ENCODE assay signal across 24 cellular contexts in the genomic region with DNA sequence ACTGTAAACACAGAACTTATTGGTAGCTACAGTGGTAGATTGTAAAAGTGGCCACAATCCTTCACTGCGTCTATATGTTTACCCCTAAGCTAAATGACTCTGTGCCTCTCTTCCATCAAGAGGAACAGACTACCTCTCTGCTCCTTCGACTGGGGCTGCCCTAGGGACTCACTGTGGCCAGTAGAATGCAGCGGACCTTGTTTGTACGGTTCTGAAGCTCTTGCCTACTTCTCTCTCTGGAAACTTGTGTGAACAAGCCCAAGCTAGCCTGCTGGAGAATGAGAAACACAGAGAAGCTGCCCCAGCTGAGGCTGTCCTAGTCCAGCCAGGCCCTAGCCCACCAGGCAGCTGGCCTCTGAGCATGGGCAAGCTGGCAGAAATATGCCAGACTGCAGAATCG.
A peak's percentile ranks its signal among the peaks of the same experiment; 100 is the strongest.
DNase-seq lines count a peak whose midpoint lies in the region; ATAC-seq, FAIRE-seq and TF ChIP-seq lines count a peak whose summit lies in the region.
"Had no signal": no experiment of that assay in that cellular context is flagged by ENCODE, and none has a peak within 500 bp of the region (broad histone marks: within the 10 kb centered on the region; RNA-seq: fewer than 3 reads in every experiment).

No MANE protein-coding gene starts in this region.

- in situ Hi-C loops in K562 (cut with MboI): no loop called here

- 50% methylated on average over 5 of the region's 5 CpGs for WGBS in K562 (ENCODE audit: insufficient coverage, low coverage, missing lambda C conversion rate)
- WGBS in gastroesophageal sphincter (ENCODE audit: low coverage in 1 of 2), 2 donors: 96 to 100% methylated on average over 4 of the region's 5 CpGs
- WGBS in smooth muscle cell (ENCODE audit: low lambda C conversion rate): 67% methylated on average over 5 of the region's 5 CpGs
- WGBS in right cardiac atrium: 92% methylated on average over 5 of the region's 5 CpGs

- TF ChIP-seq RAD21 in K562 (CRISPR knock-in tag; conservative IDR thresholded peaks at IDR 0.05 in 1 of 2, IDR thresholded peaks at IDR 0.05 in 1 of 2): no peak

- H2AFZ ChIP-seq in K562 (ENCODE audit: low read depth, low read length) (peak overlapping the region; percentile 17; the same call in 1 of the 2 replicates), smooth muscle cell (ENCODE audit: low read depth) (no peak overlapping the region)

- H3K4me3 ChIP-seq in K562 (no peak overlapping the region), gastroesophageal sphincter (no peak overlapping the region), smooth muscle cell (no peak overlapping the region), right cardiac atrium (ENCODE audit: low read length) (no peak overlapping the region)
- H3K4me3 ChIP-seq: A549, GM12878, left lung, suprapubic skin had no signal

- H3K27ac ChIP-seq in K562 (ENCODE audit: extremely low read depth, low read depth, low read length) (no peak overlapping the region), gastroesophageal sphincter (no peak overlapping the region), smooth muscle cell (ENCODE audit: low read depth) (peak overlapping the region; percentile 32), right cardiac atrium (ENCODE audit: low read length) (no peak overlapping the region)
- H3K27ac ChIP-seq: A549, left lung, suprapubic skin had no signal

- H3K4me1 ChIP-seq in K562 (replicated peaks in 1 of 2; ENCODE audit: control insufficient read depth in 2 of 2, insufficient read depth in 2 of 2, low read length in 2 of 2) (peaks cover 0 to 18% of the 10 kb centered on the region in 2 experiments; a peak in 3 of 5 replicates), gastroesophageal sphincter (peaks cover 0 to 12% (median 0%) of the 10 kb centered on the region in 3 donors), smooth muscle cell (ENCODE audit: low read depth) (peaks cover 6% of the 10 kb centered on the region), right cardiac atrium (ENCODE audit: control insufficient read depth, insufficient read depth, low read length) (no peaks in the 10 kb centered on the region)

- H3K9me1 ChIP-seq in K562 (ENCODE audit: control insufficient read depth, insufficient read depth, low read length): no peaks in the 10 kb centered on the region

- no peak for TF ChIP-seq CTCF in CD14-positive monocyte (IDR thresholded peaks at IDR 0.05)
- no peak for TF ChIP-seq CTCF in K562 (IDR thresholded peaks at IDR 0.05 in 2 of 3, conservative IDR thresholded peaks at IDR 0.05 in 1 of 3; ENCODE audit: insufficient read depth in 2 of 3, low read depth in 1 of 3, low read length in 3 of 3)
- no peak for TF ChIP-seq CTCF in gastroesophageal sphincter (IDR thresholded peaks at IDR 0.05)
- TF ChIP-seq CTCF in smooth muscle cell (IDR thresholded peaks at IDR 0.05; ENCODE audit: borderline replicate concordance, insufficient read depth, poor library complexity, severe bottlenecking): no peak
- TF ChIP-seq CTCF in progenitor cell of endocrine pancreas (IDR thresholded peaks at IDR 0.05; ENCODE audit: unreplicated experiment): no peak

- no TSS peak for BruUV-seq in K562 (replicated peaks; lab: Mats Ljungman, UMichigan)

- H4K20me1 ChIP-seq in K562 (replicated peaks; ENCODE audit: control insufficient read depth, insufficient read depth, low read length) (no peaks in the 10 kb centered on the region), smooth muscle cell (ENCODE audit: low read depth) (no peaks in the 10 kb centered on the region)

- H3K27me3 Mint-ChIP-seq in CD14-positive monocyte (ENCODE audit: low read depth in 3 of 3) (peaks cover 0 to 5% (median 0%) of the 10 kb centered on the region in 3 donors), progenitor cell of endocrine pancreas (peaks cover 7% of the 10 kb centered on the region)

- H3F3A ChIP-seq in smooth muscle cell (ENCODE audit: low read depth): no peaks in the 10 kb centered on the region

- H3K4me2 ChIP-seq in K562 (ENCODE audit: insufficient read depth, low read length) (no peak overlapping the region), smooth muscle cell (no peak overlapping the region)
- H3K4me2 ChIP-seq: A549 had no signal

- H3K4me3 Mint-ChIP-seq in CD14-positive monocyte: no peak overlapping the region
- no peak overlapping the region for H3K4me3 Mint-ChIP-seq in progenitor cell of endocrine pancreas (ENCODE audit: low read depth)
- H3K4me3 Mint-ChIP-seq: activated CD4-positive, alpha-beta T cell treated with anti-CD3 and anti-CD28 coated beads, Interleukin-2, amount 10 ng/mL, durations not matched to agents 7 days and 5 days; WTC11 had no signal

- H3K9me3 Mint-ChIP-seq in CD14-positive monocyte (peaks cover 0 to 1% (median 0%) of the 10 kb centered on the region in 7 donors), progenitor cell of endocrine pancreas (ENCODE audit: low read depth) (no peaks in the 10 kb centered on the region)
- H3K9me3 Mint-ChIP-seq: activated CD4-positive, alpha-beta T cell treated with anti-CD3 and anti-CD28 coated beads, Interleukin-2, amount 10 ng/mL, durations not matched to agents 7 days and 5 days; activated naive CD4-positive, alpha-beta T cell treated with anti-CD3 and anti-CD28 coated beads, Interleukin-2, amount 50 U/mL, for 72 hours had no signal

- no peaks in the 10 kb centered on the region for H3K9me3 ChIP-seq in K562 (replicated peaks; ENCODE audit: control insufficient read depth, insufficient read depth, low read depth, low read length)
- H3K9me3 ChIP-seq in gastroesophageal sphincter: no peaks in the 10 kb centered on the region
- H3K9me3 ChIP-seq in smooth muscle cell (replicated peaks; ENCODE audit: low read depth): no peaks in the 10 kb centered on the region
- no peaks in the 10 kb centered on the region for H3K9me3 ChIP-seq in right cardiac atrium (ENCODE audit: control insufficient read depth, low read length)
- H3K9me3 ChIP-seq: A549, left lung, suprapubic skin had no signal

- ATAC-seq in K562 (peak; percentile 21; the same call in 1 of the 3 replicates), gastroesophageal sphincter (peak; percentile 11), right cardiac atrium (no peak)
- ATAC-seq: activated naive CD4-positive, alpha-beta T cell treated with anti-CD3 and anti-CD28 coated beads, Interleukin-2, amount 50 U/mL, for 72 hours; GM12878; left lung had no signal

- TF ChIP-seq POLR2A in K562 (conservative IDR thresholded peaks at IDR 0.05): no peak
- TF ChIP-seq POLR2A in gastroesophageal sphincter (IDR thresholded peaks at IDR 0.05): no peak

- no peaks in the 10 kb centered on the region for H3K36me3 Mint-ChIP-seq in CD14-positive monocyte
- no peaks in the 10 kb centered on the region for H3K36me3 Mint-ChIP-seq in progenitor cell of endocrine pancreas (ENCODE audit: insufficient read depth)
- H3K36me3 Mint-ChIP-seq: activated naive CD4-positive, alpha-beta T cell treated with anti-CD3 and anti-CD28 coated beads, Interleukin-2, amount 50 U/mL, for 72 hours; WTC11 had no signal

- H3K79me2 ChIP-seq in K562 (ENCODE audit: control insufficient read depth, insufficient read depth, low read length) (no peaks in the 10 kb centered on the region), smooth muscle cell (ENCODE audit: low read depth) (no peaks in the 10 kb centered on the region)

- no peak for DNase-seq in CD14-positive monocyte (ENCODE audit: low spot score)
- DNase-seq in K562 (ENCODE audit: extremely low read depth in 1 of 4, low spot score in 3 of 4): no peak
- DNase-seq in smooth muscle cell (lab: John Stamatoyannopoulos, UW; ENCODE audit: unreplicated experiment): no peak
- DNase-seq in posterior vena cava (ENCODE audit: low spot score): no peak
- DNase-seq in progenitor cell of endocrine pancreas (ENCODE audit: low spot score, unreplicated experiment): no peak
- no peak for DNase-seq in GDM1 (lab: John Stamatoyannopoulos, UW)
- no peak for DNase-seq in right cardiac atrium
- DNase-seq: activated CD4-positive, alpha-beta T cell treated with anti-CD3 and anti-CD28 coated beads, Interleukin-2, amount 10 ng/mL, durations not matched to agents 7 days and 5 days; amygdala; effector CD8-positive, alpha-beta T cell; EL; HCEC 1CT; left lung; NCI-H1436 treated with DMSO at 0.1 percent for 48 hours; stimulated activated naive CD4-positive, alpha-beta T cell; T1000 had no signal

- peak overlapping the region in 4 of 7 donors; percentile 47 to 92 (median 57) for H3K27ac Mint-ChIP-seq in CD14-positive monocyte
- H3K27ac Mint-ChIP-seq in progenitor cell of endocrine pancreas: no peak overlapping the region
- H3K27ac Mint-ChIP-seq: activated CD4-positive, alpha-beta T cell treated with anti-CD3 and anti-CD28 coated beads, Interleukin-2, amount 10 ng/mL, durations not matched to agents 7 days and 5 days; activated naive CD4-positive, alpha-beta T cell treated with anti-CD3 and anti-CD28 coated beads, Interleukin-2, amount 50 U/mL, for 72 hours; WTC11 had no signal

- FAIRE-seq in K562 (lab: Jason Lieb, UNC): no peak
- FAIRE-seq: A549, islet of Langerhans, urothelium cell line had no signal

- H3K4me1 Mint-ChIP-seq in CD14-positive monocyte (peaks cover 82% of the 10 kb centered on the region), progenitor cell of endocrine pancreas (ENCODE audit: low read depth) (no peaks in the 10 kb centered on the region)

- H3K27me3 ChIP-seq in K562 (ENCODE audit: control insufficient read depth in 2 of 2, insufficient read depth in 2 of 2, low read length in 2 of 2) (no peaks in the 10 kb centered on the region), gastroesophageal sphincter (no peaks in the 10 kb centered on the region), smooth muscle cell (ENCODE audit: low read depth) (no peaks in the 10 kb centered on the region), right cardiac atrium (ENCODE audit: control insufficient read depth, insufficient read depth) (no peaks in the 10 kb centered on the region)
- H3K27me3 ChIP-seq: left lung, suprapubic skin had no signal

- no peak for TF ChIP-seq EP300 in K562 (IDR thresholded peaks at IDR 0.05; ENCODE audit: low read length)
- no peak for TF ChIP-seq EP300 in gastroesophageal sphincter (IDR thresholded peaks at IDR 0.05)

- H3K9ac ChIP-seq in K562 (ENCODE audit: insufficient read depth in 1 of 2, low read depth in 2 of 2, low read length in 2 of 2) (0 out of 4 replicates have a peak overlapping the region, but pooled peaks of 1 of the 2 experiments have one; percentile 3), smooth muscle cell (ENCODE audit: low read depth) (no peak overlapping the region)

- CTCF ChIA-PET in K562 (lab: Yijun Ruan, JAX; ENCODE audit: low intra/inter-chr PET ratio): no interaction called here

- no peaks in the 10 kb centered on the region for H3K36me3 ChIP-seq in K562 (ENCODE audit: control insufficient read depth, insufficient read depth, low read length)
- H3K36me3 ChIP-seq in gastroesophageal sphincter: no peaks in the 10 kb centered on the region
- no peaks in the 10 kb centered on the region for H3K36me3 ChIP-seq in smooth muscle cell (ENCODE audit: low read depth)
- H3K36me3 ChIP-seq: left lung, suprapubic skin had no signal

- intact Hi-C loops in CD14-positive monocyte (cut with micrococcal nuclease) (no loop called here), K562 (cut with micrococcal nuclease) (no loop called here), posterior vena cava (cut with DNase I) (no loop called here), right cardiac atrium (cut with DNase I) (no loop called here)

- POLR2A ChIA-PET in K562 (lab: Yijun Ruan, JAX): interaction anchor here (0.6 to 1.0 kb wide), 4 partner anchors 209 to 865 kb away, joined by 3 to 4 read pairs (median 3); no protein-coding TSS in a partner anchor

TF ChIP-seq in K562, 482 proteins besides CTCF, POLR2A, EP300 and RAD21 (continues in another document):
- no peak for TF ChIP-seq SREBF2 (CRISPR knock-in tag; IDR thresholded peaks at IDR 0.05)

Comparison
In these comparisons a context has a peak if more than half of its experiments do, and no peak if none do; other contexts are left out.
1. ATAC-seq: peak in K562 (single experiment) and gastroesophageal sphincter (single experiment); none in right cardiac atrium (0 of 2).